1 cellular context compared by ENCODE assay signal in the genomic region with DNA sequence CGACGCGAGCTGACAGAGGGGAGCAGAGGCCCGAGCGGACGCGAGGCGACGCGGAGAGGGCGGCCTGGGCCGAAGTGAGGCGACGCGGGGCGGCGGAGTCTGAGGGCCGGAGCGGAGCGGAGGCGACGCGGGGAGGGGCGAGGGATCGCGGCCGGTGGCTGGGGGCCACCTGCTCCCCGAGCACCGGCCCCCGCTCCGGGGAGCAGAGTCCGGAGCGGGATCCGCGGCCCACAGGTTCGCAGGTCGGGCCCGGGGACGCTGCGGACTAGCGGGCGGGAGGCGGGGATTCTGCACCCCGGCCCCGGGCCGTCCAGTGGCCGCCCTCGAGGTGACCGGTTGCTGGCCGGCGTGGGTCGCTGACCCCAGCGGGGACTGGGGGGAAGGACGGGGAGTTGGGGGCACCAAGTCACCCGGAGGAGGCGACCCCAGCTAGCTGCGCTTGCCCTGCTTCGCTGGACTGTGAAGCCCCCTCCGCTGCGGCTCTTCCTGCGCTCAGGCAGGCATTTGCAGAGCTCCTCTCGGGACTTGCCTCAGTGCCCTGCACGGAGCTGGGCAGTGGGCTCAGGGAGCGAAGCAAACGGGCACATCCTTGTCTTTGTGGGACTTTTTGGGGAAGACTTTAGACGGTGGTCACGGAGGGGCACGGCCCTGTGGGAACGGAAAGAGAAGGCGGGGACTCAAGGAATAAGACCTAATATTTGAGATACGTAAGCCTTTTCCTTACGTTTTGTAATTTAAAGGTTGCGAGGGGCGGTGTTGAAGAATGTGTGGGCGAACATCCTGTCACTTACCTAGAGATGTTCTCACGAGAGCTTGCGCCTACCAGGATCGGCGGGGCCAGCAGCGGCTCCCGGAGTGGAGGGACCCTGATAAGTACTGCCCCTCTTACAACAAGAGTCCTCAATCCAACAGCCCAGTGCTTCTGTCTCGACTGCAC.
A peak's percentile ranks its signal among the peaks of the same experiment; 100 is the strongest.
TF ChIP-seq lines count a peak whose summit lies in the region.

No MANE protein-coding gene starts in this region.

TF ChIP-seq in HepG2, 621 proteins besides CTCF, POLR2A, EP300 and RAD21 (continued from another document and continues in another):
- TF ChIP-seq, protein P1, sequence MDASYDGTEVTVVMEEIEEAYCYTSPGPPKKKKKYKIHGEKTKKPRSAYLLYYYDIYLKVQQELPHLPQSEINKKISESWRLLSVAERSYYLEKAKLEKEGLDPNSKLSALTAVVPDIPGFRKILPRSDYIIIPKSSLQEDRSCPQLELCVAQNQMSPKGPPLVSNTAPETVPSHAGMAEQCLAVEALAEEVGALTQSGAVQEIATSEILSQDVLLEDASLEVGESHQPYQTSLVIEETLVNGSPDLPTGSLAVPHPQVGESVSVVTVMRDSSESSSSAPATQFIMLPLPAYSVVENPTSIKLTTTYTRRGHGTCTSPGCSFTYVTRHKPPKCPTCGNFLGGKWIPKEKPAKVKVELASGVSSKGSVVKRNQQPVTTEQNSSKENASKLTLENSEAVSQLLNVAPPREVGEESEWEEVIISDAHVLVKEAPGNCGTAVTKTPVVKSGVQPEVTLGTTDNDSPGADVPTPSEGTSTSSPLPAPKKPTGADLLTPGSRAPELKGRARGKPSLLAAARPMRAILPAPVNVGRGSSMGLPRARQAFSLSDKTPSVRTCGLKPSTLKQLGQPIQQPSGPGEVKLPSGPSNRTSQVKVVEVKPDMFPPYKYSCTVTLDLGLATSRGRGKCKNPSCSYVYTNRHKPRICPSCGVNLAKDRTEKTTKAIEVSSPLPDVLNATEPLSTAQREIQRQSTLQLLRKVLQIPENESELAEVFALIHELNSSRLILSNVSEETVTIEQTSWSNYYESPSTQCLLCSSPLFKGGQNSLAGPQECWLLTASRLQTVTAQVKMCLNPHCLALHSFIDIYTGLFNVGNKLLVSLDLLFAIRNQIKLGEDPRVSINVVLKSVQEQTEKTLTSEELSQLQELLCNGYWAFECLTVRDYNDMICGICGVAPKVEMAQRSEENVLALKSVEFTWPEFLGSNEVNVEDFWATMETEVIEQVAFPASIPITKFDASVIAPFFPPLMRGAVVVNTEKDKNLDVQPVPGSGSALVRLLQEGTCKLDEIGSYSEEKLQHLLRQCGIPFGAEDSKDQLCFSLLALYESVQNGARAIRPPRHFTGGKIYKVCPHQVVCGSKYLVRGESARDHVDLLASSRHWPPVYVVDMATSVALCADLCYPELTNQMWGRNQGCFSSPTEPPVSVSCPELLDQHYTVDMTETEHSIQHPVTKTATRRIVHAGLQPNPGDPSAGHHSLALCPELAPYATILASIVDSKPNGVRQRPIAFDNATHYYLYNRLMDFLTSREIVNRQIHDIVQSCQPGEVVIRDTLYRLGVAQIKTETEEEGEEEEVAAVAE (CRISPR knock-in tag; IDR thresholded peaks at IDR 0.05; ENCODE audit: borderline replicate concordance): no peak
- TF ChIP-seq ZNF615 (CRISPR knock-in tag; IDR thresholded peaks at IDR 0.05; ENCODE audit: borderline replicate concordance) (no peak), ESRRA (CRISPR knock-in tag; IDR thresholded peaks at IDR 0.05; ENCODE audit: low read depth) (peak; percentile 50; the same call in 1 of the 2 replicates), ZNF496 (CRISPR knock-in tag; IDR thresholded peaks at IDR 0.05; ENCODE audit: insufficient replicate concordance) (no peak), POLR2G (IDR thresholded peaks at IDR 0.05; ENCODE audit: low read depth, low read length) (peak; percentile 74), ASH2L (IDR thresholded peaks at IDR 0.05; ENCODE audit: insufficient read length, low read depth, low read length) (no peak), ZBTB42 (CRISPR knock-in tag; IDR thresholded peaks at IDR 0.05) (peak; percentile 51; the same call in 1 of the 2 replicates), KLF16 (CRISPR knock-in tag; IDR thresholded peaks at IDR 0.05) (0 out of 4 replicates have a peak, but pooled peaks of 1 of the 2 experiments have one; percentile 13), ONECUT2 (CRISPR knock-in tag; IDR thresholded peaks at IDR 0.05) (no peak), ZNF883 (CRISPR knock-in tag; IDR thresholded peaks at IDR 0.05; ENCODE audit: not compliant biosample characterization) (no peak), ZNF335 (CRISPR knock-in tag; IDR thresholded peaks at IDR 0.05) (no peak), FOXC1 (CRISPR knock-in tag; IDR thresholded peaks at IDR 0.05; ENCODE audit: borderline replicate concordance) (0 out of 2 replicates have a peak, but pooled peaks have one; percentile 37), AGO2 (optimal IDR thresholded peaks at IDR 0.05; ENCODE audit: low read depth, low read length) (peak; percentile 90), AGO1 (IDR thresholded peaks at IDR 0.05; ENCODE audit: low read depth, low read length, poor library complexity, severe bottlenecking) (peak; percentile 93), KLF6 (CRISPR knock-in tag; IDR thresholded peaks at IDR 0.05) (peak; percentile 43; the same call in 1 of the 2 replicates), GABPB1 (CRISPR knock-in tag; IDR thresholded peaks at IDR 0.05) (peak; percentile 58; the same call in 1 of the 2 replicates), NFKB2 (CRISPR knock-in tag; IDR thresholded peaks at IDR 0.05; ENCODE audit: borderline replicate concordance) (peak; percentile 25; the same call in 1 of the 2 replicates), ZNF337 (CRISPR knock-in tag; IDR thresholded peaks at IDR 0.05; ENCODE audit: borderline replicate concordance, low read depth) (no peak), ZHX1 (CRISPR knock-in tag; IDR thresholded peaks at IDR 0.05; ENCODE audit: low read depth) (no peak), NR1H2 (CRISPR knock-in tag; IDR thresholded peaks at IDR 0.05; ENCODE audit: borderline replicate concordance, low read depth) (no peak), MNT (IDR thresholded peaks at IDR 0.05) (no peak), ZNF790 (CRISPR knock-in tag; IDR thresholded peaks at IDR 0.05; ENCODE audit: borderline replicate concordance) (no peak), MIER3 (CRISPR knock-in tag; IDR thresholded peaks at IDR 0.05; ENCODE audit: borderline replicate concordance) (0 out of 2 replicates have a peak, but pooled peaks have one; percentile 36), ZNF713 (CRISPR knock-in tag; IDR thresholded peaks at IDR 0.05) (no peak), KDM2A (CRISPR knock-in tag; IDR thresholded peaks at IDR 0.05; ENCODE audit: borderline replicate concordance, low read depth) (no peak; the same call in 1 of the 2 replicates), ZNF574 (CRISPR knock-in tag; IDR thresholded peaks at IDR 0.05) (peak; percentile 39; the same call in 1 of the 2 replicates), YEATS4 (CRISPR knock-in tag; IDR thresholded peaks at IDR 0.05; ENCODE audit: borderline replicate concordance) (peak; percentile 63; the same call in 1 of the 2 replicates), HNRNPK (IDR thresholded peaks at IDR 0.05; ENCODE audit: low read depth, low read length, poor library complexity, severe bottlenecking) (peak; percentile 99), RFXAP (CRISPR knock-in tag; IDR thresholded peaks at IDR 0.05; ENCODE audit: borderline replicate concordance) (no peak), ZNF543 (CRISPR knock-in tag; IDR thresholded peaks at IDR 0.05) (0 out of 2 replicates have a peak, but pooled peaks have one; percentile 10), CERS6 (CRISPR knock-in tag; IDR thresholded peaks at IDR 0.05) (no peak), SMAD9 (CRISPR knock-in tag; IDR thresholded peaks at IDR 0.05) (no peak), ZNF816 (CRISPR knock-in tag; IDR thresholded peaks at IDR 0.05; ENCODE audit: borderline replicate concordance) (no peak), ZNF567 (CRISPR knock-in tag; IDR thresholded peaks at IDR 0.05; ENCODE audit: borderline replicate concordance) (0 out of 2 replicates have a peak, but pooled peaks have one; percentile 26), SNRNP70 (IDR thresholded peaks at IDR 0.05; ENCODE audit: low read depth, low read length) (no peak)
- TF ChIP-seq, protein P2, sequence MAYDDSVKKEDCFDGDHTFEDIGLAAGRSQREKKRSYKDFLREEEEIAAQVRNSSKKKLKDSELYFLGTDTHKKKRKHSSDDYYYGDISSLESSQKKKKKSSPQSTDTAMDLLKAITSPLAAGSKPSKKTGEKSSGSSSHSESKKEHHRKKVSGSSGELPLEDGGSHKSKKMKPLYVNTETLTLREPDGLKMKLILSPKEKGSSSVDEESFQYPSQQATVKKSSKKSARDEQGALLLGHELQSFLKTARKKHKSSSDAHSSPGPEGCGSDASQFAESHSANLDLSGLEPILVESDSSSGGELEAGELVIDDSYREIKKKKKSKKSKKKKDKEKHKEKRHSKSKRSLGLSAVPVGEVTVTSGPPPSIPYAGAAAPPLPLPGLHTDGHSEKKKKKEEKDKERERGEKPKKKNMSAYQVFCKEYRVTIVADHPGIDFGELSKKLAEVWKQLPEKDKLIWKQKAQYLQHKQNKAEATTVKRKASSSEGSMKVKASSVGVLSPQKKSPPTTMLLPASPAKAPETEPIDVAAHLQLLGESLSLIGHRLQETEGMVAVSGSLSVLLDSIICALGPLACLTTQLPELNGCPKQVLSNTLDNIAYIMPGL (CRISPR knock-in tag; IDR thresholded peaks at IDR 0.05; ENCODE audit: borderline replicate concordance in 1 of 2, low read depth in 1 of 2): peak; percentile 30 to 75; a peak in 1 of 4 replicates
- TF ChIP-seq, protein P3, sequence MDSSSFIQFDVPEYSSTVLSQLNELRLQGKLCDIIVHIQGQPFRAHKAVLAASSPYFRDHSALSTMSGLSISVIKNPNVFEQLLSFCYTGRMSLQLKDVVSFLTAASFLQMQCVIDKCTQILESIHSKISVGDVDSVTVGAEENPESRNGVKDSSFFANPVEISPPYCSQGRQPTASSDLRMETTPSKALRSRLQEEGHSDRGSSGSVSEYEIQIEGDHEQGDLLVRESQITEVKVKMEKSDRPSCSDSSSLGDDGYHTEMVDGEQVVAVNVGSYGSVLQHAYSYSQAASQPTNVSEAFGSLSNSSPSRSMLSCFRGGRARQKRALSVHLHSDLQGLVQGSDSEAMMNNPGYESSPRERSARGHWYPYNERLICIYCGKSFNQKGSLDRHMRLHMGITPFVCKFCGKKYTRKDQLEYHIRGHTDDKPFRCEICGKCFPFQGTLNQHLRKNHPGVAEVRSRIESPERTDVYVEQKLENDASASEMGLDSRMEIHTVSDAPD (CRISPR knock-in tag; IDR thresholded peaks at IDR 0.05): 0 out of 2 replicates have a peak, but pooled peaks have one; percentile 9
- TF ChIP-seq, protein P4, sequence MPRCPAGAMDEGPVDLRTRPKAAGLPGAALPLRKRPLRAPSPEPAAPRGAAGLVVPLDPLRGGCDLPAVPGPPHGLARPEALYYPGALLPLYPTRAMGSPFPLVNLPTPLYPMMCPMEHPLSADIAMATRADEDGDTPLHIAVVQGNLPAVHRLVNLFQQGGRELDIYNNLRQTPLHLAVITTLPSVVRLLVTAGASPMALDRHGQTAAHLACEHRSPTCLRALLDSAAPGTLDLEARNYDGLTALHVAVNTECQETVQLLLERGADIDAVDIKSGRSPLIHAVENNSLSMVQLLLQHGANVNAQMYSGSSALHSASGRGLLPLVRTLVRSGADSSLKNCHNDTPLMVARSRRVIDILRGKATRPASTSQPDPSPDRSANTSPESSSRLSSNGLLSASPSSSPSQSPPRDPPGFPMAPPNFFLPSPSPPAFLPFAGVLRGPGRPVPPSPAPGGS (CRISPR knock-in tag; IDR thresholded peaks at IDR 0.05): peak; percentile 60; the same call in 1 of the 2 replicates
